Comparison of ENCODE assay signal across 20 cellular contexts in genomic region chr5:44911501-44911900, GRCh38.
"Had no signal": no experiment of that assay in that cellular context is flagged by ENCODE, and none has a peak within 500 bp of the region (broad histone marks: within the 10 kb centered on the region; RNA-seq: fewer than 3 reads in every experiment).

No MANE protein-coding gene starts in this region.

- H3K27ac ChIP-seq: brain microvascular endothelial cell had no signal

- H3K27me3 ChIP-seq: brain microvascular endothelial cell had no signal

- DNase-seq: activated CD4-positive, alpha-beta T cell treated with anti-CD3 and anti-CD28 coated beads for 4 hours; activated CD8-positive, alpha-beta memory T cell treated with anti-CD3 and anti-CD28 coated beads, Interleukin-2, amount 50 U/mL, for 4 hours; activated CD8-positive, alpha-beta T cell treated with anti-CD3 and anti-CD28 coated beads for 36 hours; activated gamma-delta T cell treated with Interleukin-2 at 50 U/mL for 16 hours; activated naive CD4-positive, alpha-beta T cell treated with anti-CD3 and anti-CD28 coated beads, Interleukin-2, amount 10 ng/mL, durations not matched to agents 7 days and 5 days; activated naive CD8-positive, alpha-beta T cell treated with anti-CD3 and anti-CD28 coated beads for 36 hours; activated T-cell treated with anti-CD3 and anti-CD28 coated beads, Interleukin-2, amount 50 U/mL, for 72 hours; brain microvascular endothelial cell; cerebellar nuclear complex; KG1; NCI-H1092; NCI-H1417; NCI-H1930; NCI-H345; NCI-H510A; NCI-H69; PC-3; SHP77 treated with DMSO at 0.1 percent for 48 hours; T-helper 17 cell; T-helper 9 cell had no signal

- ATAC-seq: activated CD8-positive, alpha-beta T cell treated with anti-CD3 and anti-CD28 coated beads for 36 hours; activated T-cell treated with anti-CD3 and anti-CD28 coated beads, Interleukin-2, amount 50 U/mL, for 72 hours; PC-3; T-helper 17 cell had no signal

- H3K36me3 ChIP-seq: brain microvascular endothelial cell had no signal
